10 cellular contexts compared by ENCODE assay signal in genomic region chr9:131254107-131254491, GRCh38. TPM values are rescaled to one million over a fixed set of nuclear protein-coding genes. Genes with fewer than 3 reads are reported as not detected.
A peak's percentile ranks its signal among the peaks of the same experiment; 100 is the strongest.
DNase-seq lines count a peak whose midpoint lies in the region; ATAC-seq and TF ChIP-seq lines count a peak whose summit lies in the region.
"Had no signal": no experiment of that assay in that cellular context is flagged by ENCODE, and none has a peak within 500 bp of the region (broad histone marks: within the 10 kb centered on the region; RNA-seq: fewer than 3 reads in every experiment).

No MANE protein-coding gene starts in this region.

- DNase-seq in activated CD8-positive, alpha-beta memory T cell treated with anti-CD3 and anti-CD28 coated beads, Interleukin-2, amount 10 ng/mL, durations not matched to agents 7 days and 5 days, result no peak
- no peak for DNase-seq in activated CD8-positive, alpha-beta memory T cell treated with anti-CD3 and anti-CD28 coated beads, Interleukin-2, amount 50 U/mL, for 4 hours
- DNase-seq in WTC11 (ENCODE audit: low spot score) (no peak), left colon (no peak), tibial nerve (ENCODE audit: low spot score in 2 of 2) (no peak)
- DNase-seq: activated T-cell treated with anti-CD3 and anti-CD28 coated beads for 4 hours, NCI-H1930 had no signal

- intact Hi-C loops in left colon (cut with DNase I, micrococcal nuclease), result no loop called here

- WGBS in tibial nerve, 2 donors, result 56 to 64% methylated on average over 12 of the region's 12 CpGs

- no peak overlapping the region for H3K4me3 Mint-ChIP-seq in activated CD8-positive, alpha-beta memory T cell treated with anti-CD3 and anti-CD28 coated beads, Interleukin-2, amount 10 ng/mL, durations not matched to agents 7 days and 5 days
- H3K4me3 Mint-ChIP-seq in WTC11, result no peak overlapping the region

- TF ChIP-seq CTCF in WTC11 (IDR thresholded peaks at IDR 0.05), result no peak
- no peak for TF ChIP-seq CTCF in tibial nerve (IDR thresholded peaks at IDR 0.05)

- H3K4me3 ChIP-seq in tibial nerve, result no peak overlapping the region

- TF ChIP-seq EP300 in tibial nerve (IDR thresholded peaks at IDR 0.05), result peak in 1 of 2 donors; percentile 33

- H3K27me3 Mint-ChIP-seq in activated CD8-positive, alpha-beta memory T cell treated with anti-CD3 and anti-CD28 coated beads, Interleukin-2, amount 10 ng/mL, durations not matched to agents 7 days and 5 days, result no peaks in the 10 kb centered on the region
- no peaks in the 10 kb centered on the region for H3K27me3 Mint-ChIP-seq in WTC11 (ENCODE audit: low read depth)

- peaks cover 65% of the 10 kb centered on the region for H3K4me1 Mint-ChIP-seq in activated CD8-positive, alpha-beta memory T cell treated with anti-CD3 and anti-CD28 coated beads, Interleukin-2, amount 10 ng/mL, durations not matched to agents 7 days and 5 days
- H3K4me1 Mint-ChIP-seq in WTC11, result peaks cover 6% of the 10 kb centered on the region

- POLR2A ChIA-PET in WTC11 (lab: Charles Lee), result interaction anchor here (0.6 kb wide), 1 partner anchor 16 kb away, joined by 3 read pairs; no protein-coding TSS in a partner anchor

- peak overlapping the region in 3 of 4 donors; percentile 45 to 60 (median 50) for H3K27ac ChIP-seq in tibial nerve

- no peak for TF ChIP-seq POLR2A in tibial nerve (IDR thresholded peaks at IDR 0.05)

- H3K36me3 ChIP-seq in tibial nerve, result peaks cover 0 to under 1% (median 0%) of the 10 kb centered on the region in 3 donors

- H3K36me3 Mint-ChIP-seq in activated CD8-positive, alpha-beta memory T cell treated with anti-CD3 and anti-CD28 coated beads, Interleukin-2, amount 10 ng/mL, durations not matched to agents 7 days and 5 days, result peaks cover 6% of the 10 kb centered on the region
- H3K36me3 Mint-ChIP-seq in WTC11, result no peaks in the 10 kb centered on the region

- peak overlapping the region; percentile 97 for H3K27ac Mint-ChIP-seq in activated CD8-positive, alpha-beta memory T cell treated with anti-CD3 and anti-CD28 coated beads, Interleukin-2, amount 10 ng/mL, durations not matched to agents 7 days and 5 days
- H3K27ac Mint-ChIP-seq in WTC11, result peak overlapping the region; percentile 57

- peaks cover 0 to 35% (median 9%) of the 10 kb centered on the region in 4 donors for H3K4me1 ChIP-seq in tibial nerve

- ATAC-seq in activated CD8-positive, alpha-beta memory T cell treated with anti-CD3 and anti-CD28 coated beads, Interleukin-2, amount 10 ng/mL, durations not matched to agents 7 days and 5 days, result no peak
- ATAC-seq in WTC11, result peak; percentile 12; the same call in 1 of the 2 replicates
- ATAC-seq in left colon, result peak; percentile 18
- no peak for ATAC-seq in HG03196 (IDR thresholded peaks at IDR 0.05; ENCODE audit: unreplicated experiment)
- ATAC-seq in HG02981 (IDR thresholded peaks at IDR 0.05; ENCODE audit: unreplicated experiment), result no peak
- no peak for ATAC-seq in HG03097 (IDR thresholded peaks at IDR 0.05; ENCODE audit: low FRiP score, unreplicated experiment)

- CTCF ChIA-PET in activated CD8-positive, alpha-beta memory T cell treated with anti-CD3 and anti-CD28 coated beads, Interleukin-2, amount 10 ng/mL, durations not matched to agents 7 days and 5 days (lab: Charles Lee), result interaction anchor here (1.2 to 9.6 kb wide), 2 partner anchors 17 to 78 kb away, joined by 3 to 177 read pairs; partner anchors contain the start of gene FAM78A
- CTCF ChIA-PET in WTC11 (lab: Charles Lee), result interaction anchor here (0.6 to 1.1 kb wide), 2 partner anchors 47 to 82 kb away, joined by 3 to 8 read pairs; no protein-coding TSS in a partner anchor

- H3K9me3 Mint-ChIP-seq in activated CD8-positive, alpha-beta memory T cell treated with anti-CD3 and anti-CD28 coated beads, Interleukin-2, amount 10 ng/mL, durations not matched to agents 7 days and 5 days (ENCODE audit: low read depth), result no peaks in the 10 kb centered on the region
- no peaks in the 10 kb centered on the region for H3K9me3 Mint-ChIP-seq in WTC11

- H3K9me3 ChIP-seq in tibial nerve, result no peaks in the 10 kb centered on the region

- no peaks in the 10 kb centered on the region for H3K27me3 ChIP-seq in tibial nerve

TF ChIP-seq in WTC11, 78 proteins besides CTCF, POLR2A, EP300 and RAD21:
- no peak for TF ChIP-seq ATF3 (CRISPR knock-in tag; conservative IDR thresholded peaks at IDR 0.05)
- TF ChIP-seq FOXJ3 (CRISPR knock-in tag; IDR thresholded peaks at IDR 0.05; ENCODE audit: borderline replicate concordance), result no peak
- TF ChIP-seq ZNF317 (CRISPR knock-in tag; IDR thresholded peaks at IDR 0.05; ENCODE audit: borderline replicate concordance, low read depth), result no peak
- no peak for TF ChIP-seq ZNF396 (CRISPR knock-in tag; IDR thresholded peaks at IDR 0.05; ENCODE audit: borderline replicate concordance)
- no peak for TF ChIP-seq TEAD1 (CRISPR knock-in tag; IDR thresholded peaks at IDR 0.05)
- TF ChIP-seq SMAD3 (CRISPR knock-in tag; IDR thresholded peaks at IDR 0.05; ENCODE audit: borderline replicate concordance), result no peak
- TF ChIP-seq JAZF1 (CRISPR knock-in tag; IDR thresholded peaks at IDR 0.05), result no peak
- TF ChIP-seq ZNF512 (CRISPR knock-in tag; IDR thresholded peaks at IDR 0.05; ENCODE audit: borderline replicate concordance), result no peak
- TF ChIP-seq USF1 (CRISPR knock-in tag; IDR thresholded peaks at IDR 0.05), result no peak
- no peak for TF ChIP-seq ZNF425 (CRISPR knock-in tag; conservative IDR thresholded peaks at IDR 0.05)

RNA-seq across cellular contexts. Expression of gene FAM78A, which starts 22.2 kb away (rescaled TPM):
- total RNA-seq in activated CD8-positive, alpha-beta memory T cell treated with anti-CD3 and anti-CD28 coated beads, Interleukin-2, amount 10 ng/mL, durations not matched to agents 7 days and 5 days, result 10 to 100 TPM; 76.8 to 80.0 TPM
- total RNA-seq in WTC11 (2021) (3.0 to 3.5 TPM (median 3.4 TPM) in 3 replicates), left colon (1 to 10 TPM in 1 of 2 donors, under 1 TPM in 1; 0.85 to 2.7 TPM), tibial nerve (1 to 10 TPM; 2.5 to 4.8 (median 4.2) TPM)

RNA-seq across cellular contexts. Expression of gene PLPP7, which starts 35.4 kb away (rescaled TPM):
- total RNA-seq in activated CD8-positive, alpha-beta memory T cell treated with anti-CD3 and anti-CD28 coated beads, Interleukin-2, amount 10 ng/mL, durations not matched to agents 7 days and 5 days, result not detected
- total RNA-seq in WTC11 (2021) (4.2 to 4.9 TPM (median 4.7 TPM) in 3 replicates), left colon (1 to 10 TPM in 1 of 2 donors, under 1 TPM in 1; 0.43 to 1.1 TPM), tibial nerve (10 to 100 TPM; 14.4 to 24.6 (median 21.5) TPM)

Comparison
In these comparisons a context has a peak if more than half of its experiments do, and no peak if none do; other contexts are left out.
1. ATAC-seq: peak in WTC11 (single experiment) and left colon (single experiment); none in activated CD8-positive, alpha-beta memory T cell treated with anti-CD3 and anti-CD28 coated beads, Interleukin-2, amount 10 ng/mL, durations not matched to agents 7 days and 5 days (single experiment), HG03196 (single experiment), HG02981 (single experiment) and HG03097 (single experiment).
2. RNA of gene FAM78A, which starts 22.2 kb away (total RNA-seq): 76.8 to 80.0 TPM in activated CD8-positive, alpha-beta memory T cell treated with anti-CD3 and anti-CD28 coated beads, Interleukin-2, amount 10 ng/mL, durations not matched to agents 7 days and 5 days; 2.5 to 4.8 TPM in tibial nerve, 3.0 to 3.5 TPM in WTC11 and 0.85 to 2.7 TPM in left colon; every median in the first group is over 10 times any median in the second.